In the genomic region with DNA sequence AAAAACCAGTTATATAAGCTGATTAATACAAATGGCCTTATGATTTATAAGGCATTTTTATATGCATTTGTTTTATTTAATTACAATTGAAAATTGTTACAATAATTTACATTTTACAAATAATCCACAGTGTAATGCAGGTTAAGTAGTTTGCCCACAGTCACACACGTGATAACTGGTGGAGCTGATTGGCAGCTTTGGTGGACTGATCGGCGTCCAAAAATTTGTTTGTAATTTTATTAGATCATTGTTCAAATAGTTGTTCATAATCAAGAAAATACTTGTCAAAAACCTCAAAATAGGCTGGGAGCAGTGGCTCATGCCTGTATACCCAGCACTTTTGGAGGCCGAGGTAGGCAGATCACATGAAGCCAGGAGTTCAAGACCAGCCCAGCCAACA, we compare ENCODE assay signal across 21 cellular contexts. TPM values are rescaled to one million over a fixed set of nuclear protein-coding genes. Genes with fewer than 3 reads are reported as not detected.
DNase-seq lines count a peak whose midpoint lies in the region; ATAC-seq, FAIRE-seq and TF ChIP-seq lines count a peak whose summit lies in the region.
"Had no signal": no experiment of that assay in that cellular context is flagged by ENCODE, and none has a peak within 500 bp of the region (broad histone marks: within the 10 kb centered on the region; RNA-seq: fewer than 3 reads in every experiment).

No MANE protein-coding gene starts in this region.

- intact Hi-C loops in body of pancreas (cut with DNase I), result no loop called here
- intact Hi-C loops in pancreas (cut with DNase I), result no loop called here
- intact Hi-C loops in cardiac septum (cut with DNase I), result no loop called here

- ATAC-seq in GM23338 (no peak), body of pancreas (peak; percentile 50), pancreas (peak; percentile 45 to 79 (median 59)), HG03354 (IDR thresholded peaks at IDR 0.05; ENCODE audit: poor library complexity, severe bottlenecking, unreplicated experiment) (no peak)
- ATAC-seq: CD8-positive, alpha-beta T cell had no signal

- H3K9me3 Mint-ChIP-seq in GM23338, result no peaks in the 10 kb centered on the region; the same call in 2 of the 3 replicates
- H3K9me3 Mint-ChIP-seq in glutamatergic neuron (ENCODE audit: unreplicated experiment), result peaks cover 2% of the 10 kb centered on the region
- H3K9me3 Mint-ChIP-seq: CD4-positive, alpha-beta T cell; CD8-positive, alpha-beta T cell had no signal

- DNase-seq in GM23338 (ENCODE audit: low spot score), result no peak
- peak in 3 of 4 donors; percentile 13 to 38 (median 22) for DNase-seq in body of pancreas
- peak in 1 of 6 donors; percentile 6 for DNase-seq in pancreas
- DNase-seq in NCI-H1417 treated with DMSO at 0.1 percent for 48 hours (lab: John Stamatoyannopoulos, UW), result no peak
- DNase-seq in glutamatergic neuron, result no peak
- DNase-seq in cardiac septum (ENCODE audit: low spot score), result no peak
- DNase-seq: 8988T; ACHN; BE2C; C1 segment of cervical spinal cord; Caco-2; Calu3; CD4-positive, alpha-beta T cell; CD8-positive, alpha-beta T cell; DMS79 treated with DMSO at 0.1 percent for 48 hours; GF-D8 had no signal

- H3K4me1 Mint-ChIP-seq in GM23338 (peaks cover 25% of the 10 kb centered on the region), glutamatergic neuron (ENCODE audit: low read depth, unreplicated experiment) (no peaks in the 10 kb centered on the region)

- peaks cover 23% of the 10 kb centered on the region; the same call in 1 of the 2 replicates for H3K36me3 ChIP-seq in GM23338 (ENCODE audit: insufficient read depth)
- H3K36me3 ChIP-seq in body of pancreas (replicated peaks in 1 of 2; ENCODE audit: insufficient read depth in 1 of 2, low read depth in 2 of 2), result peaks cover 0 to 2% of the 10 kb centered on the region in 2 donors
- H3K36me3 ChIP-seq in pancreas, result peaks cover 0 to 18% (median 8%) of the 10 kb centered on the region in 3 donors

- no peak for FAIRE-seq in pancreas (lab: Jason Lieb, UNC)
- FAIRE-seq: D721Med, GM12891, GM19239 had no signal

- peaks cover 72% of the 10 kb centered on the region for H3K79me2 ChIP-seq in GM23338 (replicated peaks; ENCODE audit: insufficient read depth)

- no peaks in the 10 kb centered on the region for H3K9me3 ChIP-seq in body of pancreas
- H3K9me3 ChIP-seq in pancreas, result no peaks in the 10 kb centered on the region
- H3K9me3 ChIP-seq: BE2C, BLaER1, Caco-2 had no signal

- H3K4me3 Mint-ChIP-seq in GM23338 (no peak overlapping the region), glutamatergic neuron (ENCODE audit: unreplicated experiment) (no peak overlapping the region)
- H3K4me3 Mint-ChIP-seq: CD4-positive, alpha-beta T cell; CD8-positive, alpha-beta T cell had no signal

- peaks cover 13% of the 10 kb centered on the region for H4K20me1 ChIP-seq in GM23338 (replicated peaks; ENCODE audit: insufficient read depth)

- H3K27ac Mint-ChIP-seq in GM23338 (no peak overlapping the region), glutamatergic neuron (ENCODE audit: unreplicated experiment) (no peak overlapping the region)
- H3K27ac Mint-ChIP-seq: CD4-positive, alpha-beta T cell; CD8-positive, alpha-beta T cell had no signal

- H3K27me3 Mint-ChIP-seq in GM23338 (ENCODE audit: insufficient read depth, low read depth, poor library complexity) (peaks cover 3% of the 10 kb centered on the region), glutamatergic neuron (ENCODE audit: unreplicated experiment) (peaks cover 3% of the 10 kb centered on the region)
- H3K27me3 Mint-ChIP-seq: CD4-positive, alpha-beta T cell had no signal

- no peak overlapping the region for H2AFZ ChIP-seq in GM23338

- H3K36me3 Mint-ChIP-seq in GM23338 (ENCODE audit: low read depth), result peaks cover 89% of the 10 kb centered on the region
- H3K36me3 Mint-ChIP-seq in glutamatergic neuron (ENCODE audit: unreplicated experiment), result peaks cover 7% of the 10 kb centered on the region

- H3K27me3 ChIP-seq in GM23338 (ENCODE audit: insufficient read depth) (no peaks in the 10 kb centered on the region), body of pancreas (no peaks in the 10 kb centered on the region), pancreas (no peaks in the 10 kb centered on the region)
- H3K27me3 ChIP-seq: BE2C, BLaER1 had no signal

- H3K27ac ChIP-seq in GM23338 (ENCODE audit: low read depth) (peak overlapping the region; percentile 28; the same call in 1 of the 2 replicates), body of pancreas (no peak overlapping the region), pancreas (no peak overlapping the region)
- H3K27ac ChIP-seq: BLaER1 had no signal

- H3F3A ChIP-seq in GM23338 (replicated peaks; ENCODE audit: low read depth), result no peaks in the 10 kb centered on the region; the same call in 1 of the 2 replicates

- no peak overlapping the region for H3K4me2 ChIP-seq in GM23338
- H3K4me2 ChIP-seq: BLaER1 had no signal

- WGBS in body of pancreas, 2 donors, result 39 to 42% methylated on average over 4 of the region's 4 CpGs
- 30 to 40% methylated on average over 4 of the region's 4 CpGs for WGBS in pancreas, 2 donors

- no peaks in the 10 kb centered on the region for H3K9me2 ChIP-seq in GM23338 (ENCODE audit: insufficient read depth)

- TF ChIP-seq POLR2A in body of pancreas (IDR thresholded peaks at IDR 0.05), result no peak

- TF ChIP-seq CTCF in GM23338 (conservative IDR thresholded peaks at IDR 0.05; ENCODE audit: low read depth in 2 of 2), result no peak
- TF ChIP-seq CTCF in body of pancreas (IDR thresholded peaks at IDR 0.05), result no peak
- no peak for TF ChIP-seq CTCF in pancreas (IDR thresholded peaks at IDR 0.05)
- TF ChIP-seq CTCF in glutamatergic neuron (IDR thresholded peaks at IDR 0.05; ENCODE audit: partially characterized antibody, unreplicated experiment), result no peak

- peaks cover 26% of the 10 kb centered on the region for H3K4me1 ChIP-seq in GM23338 (ENCODE audit: insufficient read depth)
- peaks cover 7% of the 10 kb centered on the region for H3K4me1 ChIP-seq in body of pancreas
- H3K4me1 ChIP-seq in pancreas, result peaks cover 0 to 8% (median 6%) of the 10 kb centered on the region in 3 donors
- H3K4me1 ChIP-seq: BE2C, BLaER1, Caco-2 had no signal

- H3K4me3 ChIP-seq in GM23338 (no peak overlapping the region), body of pancreas (no peak overlapping the region), pancreas (no peak overlapping the region)
- H3K4me3 ChIP-seq: BLaER1 had no signal

TF ChIP-seq in GM23338, 12 proteins besides CTCF, POLR2A, EP300 and RAD21 (continues in another document):
- TF ChIP-seq EZH2 (IDR thresholded peaks at IDR 0.05; ENCODE audit: low read depth, unreplicated experiment), result no peak
- TF ChIP-seq JUNB (IDR thresholded peaks at IDR 0.05; ENCODE audit: unreplicated experiment), result no peak
- no peak for TF ChIP-seq ZNF331 (CRISPR knock-in tag; IDR thresholded peaks at IDR 0.05; ENCODE audit: low read depth)
- TF ChIP-seq NANOG (IDR thresholded peaks at IDR 0.05; ENCODE audit: borderline replicate concordance), result no peak
- TF ChIP-seq CREB1 (CRISPR knock-in tag; IDR thresholded peaks at IDR 0.05; ENCODE audit: low read depth), result no peak
- TF ChIP-seq, protein P1, sequence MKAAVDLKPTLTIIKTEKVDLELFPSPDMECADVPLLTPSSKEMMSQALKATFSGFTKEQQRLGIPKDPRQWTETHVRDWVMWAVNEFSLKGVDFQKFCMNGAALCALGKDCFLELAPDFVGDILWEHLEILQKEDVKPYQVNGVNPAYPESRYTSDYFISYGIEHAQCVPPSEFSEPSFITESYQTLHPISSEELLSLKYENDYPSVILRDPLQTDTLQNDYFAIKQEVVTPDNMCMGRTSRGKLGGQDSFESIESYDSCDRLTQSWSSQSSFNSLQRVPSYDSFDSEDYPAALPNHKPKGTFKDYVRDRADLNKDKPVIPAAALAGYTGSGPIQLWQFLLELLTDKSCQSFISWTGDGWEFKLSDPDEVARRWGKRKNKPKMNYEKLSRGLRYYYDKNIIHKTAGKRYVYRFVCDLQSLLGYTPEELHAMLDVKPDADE (IDR thresholded peaks at IDR 0.05), result no peak
- TF ChIP-seq, protein P2, sequence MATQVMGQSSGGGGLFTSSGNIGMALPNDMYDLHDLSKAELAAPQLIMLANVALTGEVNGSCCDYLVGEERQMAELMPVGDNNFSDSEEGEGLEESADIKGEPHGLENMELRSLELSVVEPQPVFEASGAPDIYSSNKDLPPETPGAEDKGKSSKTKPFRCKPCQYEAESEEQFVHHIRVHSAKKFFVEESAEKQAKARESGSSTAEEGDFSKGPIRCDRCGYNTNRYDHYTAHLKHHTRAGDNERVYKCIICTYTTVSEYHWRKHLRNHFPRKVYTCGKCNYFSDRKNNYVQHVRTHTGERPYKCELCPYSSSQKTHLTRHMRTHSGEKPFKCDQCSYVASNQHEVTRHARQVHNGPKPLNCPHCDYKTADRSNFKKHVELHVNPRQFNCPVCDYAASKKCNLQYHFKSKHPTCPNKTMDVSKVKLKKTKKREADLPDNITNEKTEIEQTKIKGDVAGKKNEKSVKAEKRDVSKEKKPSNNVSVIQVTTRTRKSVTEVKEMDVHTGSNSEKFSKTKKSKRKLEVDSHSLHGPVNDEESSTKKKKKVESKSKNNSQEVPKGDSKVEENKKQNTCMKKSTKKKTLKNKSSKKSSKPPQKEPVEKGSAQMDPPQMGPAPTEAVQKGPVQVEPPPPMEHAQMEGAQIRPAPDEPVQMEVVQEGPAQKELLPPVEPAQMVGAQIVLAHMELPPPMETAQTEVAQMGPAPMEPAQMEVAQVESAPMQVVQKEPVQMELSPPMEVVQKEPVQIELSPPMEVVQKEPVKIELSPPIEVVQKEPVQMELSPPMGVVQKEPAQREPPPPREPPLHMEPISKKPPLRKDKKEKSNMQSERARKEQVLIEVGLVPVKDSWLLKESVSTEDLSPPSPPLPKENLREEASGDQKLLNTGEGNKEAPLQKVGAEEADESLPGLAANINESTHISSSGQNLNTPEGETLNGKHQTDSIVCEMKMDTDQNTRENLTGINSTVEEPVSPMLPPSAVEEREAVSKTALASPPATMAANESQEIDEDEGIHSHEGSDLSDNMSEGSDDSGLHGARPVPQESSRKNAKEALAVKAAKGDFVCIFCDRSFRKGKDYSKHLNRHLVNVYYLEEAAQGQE (IDR thresholded peaks at IDR 0.05; ENCODE audit: unreplicated experiment), result no peak
- no peak for TF ChIP-seq POLR2AphosphoS5 (IDR thresholded peaks at IDR 0.05; ENCODE audit: low read depth)
- no peak for TF ChIP-seq ZNF114 (CRISPR knock-in tag; IDR thresholded peaks at IDR 0.05)
- no peak for TF ChIP-seq EZH2phosphoT487 (IDR thresholded peaks at IDR 0.05; ENCODE audit: unreplicated experiment)
- no peak for TF ChIP-seq STAT1 (IDR thresholded peaks at IDR 0.05; ENCODE audit: unreplicated experiment)

RNA-seq across cellular contexts. Expression of a gene that starts 59.7 kb away (rescaled TPM):
- 48.1 and 48.9 TPM in 2 replicates for total RNA-seq in GM23338 (2014; rRNA removed; shearing (Covaris generic))
- polyA plus RNA-seq in GM23338 (2016; fragmentation: Nextera tagmentation; extraction: Ambion mirVana) (37.1 and 39.3 TPM in 2 replicates), pancreas (1 to 10 TPM; 9.0 to 9.2 TPM)
- total RNA-seq in body of pancreas (10 to 100 TPM; 25.1 to 25.7 TPM), pancreas (10 to 100 TPM; 10.5 to 18.6 (median 14.9) TPM), glutamatergic neuron (ENCODE audit: unreplicated experiment) (21.0 TPM), cardiac septum (27.2 TPM)

Comparison
In these comparisons a context has a peak if more than half of its experiments do, and no peak if none do; other contexts are left out.
1. ATAC-seq: peak in body of pancreas (single experiment) and pancreas (4 of 4); none in GM23338 (single experiment) and HG03354 (single experiment).
2. DNase-seq: peak in body of pancreas (3 of 4); none in GM23338 (single experiment), NCI-H1417 treated with DMSO at 0.1 percent for 48 hours (single experiment), glutamatergic neuron (single experiment) and cardiac septum (single experiment).